8 cellular contexts compared by ENCODE assay signal in genomic region chr9:129317179-129318011, GRCh38.
A peak's percentile ranks its signal among the peaks of the same experiment; 100 is the strongest.
DNase-seq lines count a peak whose midpoint lies in the region; ATAC-seq and TF ChIP-seq lines count a peak whose summit lies in the region.

No MANE protein-coding gene starts in this region.

- DNase-seq in NCI-H748 (lab: John Stamatoyannopoulos, UW; ENCODE audit: unreplicated experiment) (peak; percentile 29), NCI-H748 treated with DMSO at 0.1 percent for 48 hours (lab: John Stamatoyannopoulos, UW) (no peak), SK-N-DZ (ENCODE audit: low spot score) (peak; percentile 78), head of caudate nucleus (peak in 32 of 42 donors; percentile 32 to 81 (median 60))
- DNase-seq in stimulated activated naive CD8-positive, alpha-beta T cell treated with anti-CD3 and anti-CD28 coated beads, Interleukin-15, Interleukin-2, amounts not matched to agents 100 U/mL and 50 U/mL, for 24 hours: peak; percentile 13
- DNase-seq in central memory CD4-positive, alpha-beta T cell: no peak

- intact Hi-C loops in head of caudate nucleus (cut with DNase I): no loop called here

- no peak for TF ChIP-seq POLR2A in GM18505 (IDR thresholded peaks at IDR 0.05; ENCODE audit: borderline replicate concordance, extremely low read depth, insufficient read depth, insufficient read length)

- no peak for ATAC-seq in stimulated activated naive CD8-positive, alpha-beta T cell treated with anti-CD3 and anti-CD28 coated beads, Interleukin-15, Interleukin-2, amounts not matched to agents 100 U/mL and 50 U/mL, for 24 hours
- ATAC-seq in GM18505 (IDR thresholded peaks at IDR 0.05; ENCODE audit: unreplicated experiment): no peak
- no peak for ATAC-seq in GM21737 (IDR thresholded peaks at IDR 0.05; ENCODE audit: unreplicated experiment)

Comparison
In these comparisons a context has a peak if more than half of its experiments do, and no peak if none do; other contexts are left out.
1. DNase-seq: peak in NCI-H748 (single experiment), SK-N-DZ (single experiment), head of caudate nucleus (32 of 42) and stimulated activated naive CD8-positive, alpha-beta T cell treated with anti-CD3 and anti-CD28 coated beads, Interleukin-15, Interleukin-2, amounts not matched to agents 100 U/mL and 50 U/mL, for 24 hours (single experiment); none in NCI-H748 treated with DMSO at 0.1 percent for 48 hours (single experiment) and central memory CD4-positive, alpha-beta T cell (single experiment).